Comparison of ENCODE assay signal across 16 cellular contexts in the genomic region with DNA sequence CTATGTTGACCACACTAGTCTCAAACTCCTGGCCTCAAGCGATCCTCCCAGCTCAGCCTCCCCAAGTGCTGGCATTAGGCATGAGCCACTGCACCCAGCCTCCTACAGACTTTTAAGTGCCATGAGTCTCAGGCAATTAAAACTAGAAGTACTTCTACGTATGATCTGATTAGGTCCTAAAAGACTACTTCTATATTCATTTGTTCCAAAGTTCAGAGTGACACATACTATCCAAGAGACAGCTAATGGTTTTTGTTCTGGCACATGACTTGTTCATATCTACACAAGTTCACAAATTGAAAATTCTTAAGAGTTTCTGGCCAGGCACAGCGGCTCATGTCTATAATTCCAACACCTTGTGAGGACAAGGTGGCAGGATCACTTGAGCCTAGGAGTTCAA. TPM values are rescaled to one million over a fixed set of nuclear protein-coding genes. Genes with fewer than 3 reads are reported as not detected.
A peak's percentile ranks its signal among the peaks of the same experiment; 100 is the strongest.
DNase-seq lines count a peak whose midpoint lies in the region; ATAC-seq, FAIRE-seq and TF ChIP-seq lines count a peak whose summit lies in the region.
"Had no signal": no experiment of that assay in that cellular context is flagged by ENCODE, and none has a peak within 500 bp of the region (broad histone marks: within the 10 kb centered on the region; RNA-seq: fewer than 3 reads in every experiment).

No MANE protein-coding gene starts in this region.

- intact Hi-C loops in activated CD4-positive, alpha-beta T cell treated with anti-CD3 and anti-CD28 coated beads, Interleukin-2, amount 10 ng/mL, durations not matched to agents 24 days and 14 days (cut with micrococcal nuclease): no loop called here
- intact Hi-C loops in HepG2 (cut with micrococcal nuclease; ENCODE audit: unreplicated experiment): no loop called here
- intact Hi-C loops in right lobe of liver (cut with DNase I): loop anchor here in 1 of 2 donors (10.0 kb wide), 1 partner anchor 54 kb away; a partner anchor contains a TSS
- intact Hi-C loops in naive thymus-derived CD4-positive, alpha-beta T cell (cut with micrococcal nuclease): no loop called here

- H4K20me1 ChIP-seq in HepG2 (ENCODE audit: insufficient read depth, low read length): no peaks in the 10 kb centered on the region

- TF ChIP-seq POLR2A in HepG2 (IDR thresholded peaks at IDR 0.05; ENCODE audit: insufficient read depth in 1 of 2, low read depth in 2 of 2, low read length in 2 of 2) (no peak), right lobe of liver (IDR thresholded peaks at IDR 0.05) (no peak)

- H3K36me3 ChIP-seq in HepG2 (replicated peaks in 1 of 2; ENCODE audit: control insufficient read depth in 1 of 2, insufficient read depth in 2 of 2, low read length in 2 of 2) (no peaks in the 10 kb centered on the region), right lobe of liver (no peaks in the 10 kb centered on the region), small intestine (ENCODE audit: control insufficient read depth in 2 of 2, insufficient read depth in 2 of 2, low read length in 2 of 2) (no peaks in the 10 kb centered on the region)
- H3K36me3 ChIP-seq in naive thymus-derived CD4-positive, alpha-beta T cell (ENCODE audit: control insufficient read depth in 2 of 3, insufficient read depth in 3 of 3, low read length in 3 of 3): no peaks in the 10 kb centered on the region

- H3K4me3 Mint-ChIP-seq in activated CD4-positive, alpha-beta T cell treated with anti-CD3 and anti-CD28 coated beads, Interleukin-2, amount 10 ng/mL, durations not matched to agents 24 days and 14 days: no peak overlapping the region
- no peak overlapping the region for H3K4me3 Mint-ChIP-seq in naive thymus-derived CD4-positive, alpha-beta T cell
- H3K4me3 Mint-ChIP-seq: CD8-positive, alpha-beta T cell; GM23338; IgD-negative memory B cell had no signal

- no peak overlapping the region for H3K4me3 ChIP-seq in HepG2 (replicated peaks in 1 of 3; ENCODE audit: insufficient read depth in 1 of 3, low read depth in 2 of 3, low read length in 3 of 3)
- H3K4me3 ChIP-seq in right lobe of liver: no peak overlapping the region
- no peak overlapping the region for H3K4me3 ChIP-seq in small intestine (ENCODE audit: low read depth in 1 of 2, low read length in 2 of 2)
- no peak overlapping the region for H3K4me3 ChIP-seq in naive thymus-derived CD4-positive, alpha-beta T cell (ENCODE audit: low read length)
- H3K4me3 ChIP-seq: A549, GM23338 had no signal

- no peak overlapping the region for H3K4me2 ChIP-seq in HepG2 (ENCODE audit: low read depth, low read length)
- H3K4me2 ChIP-seq: A549, GM23338 had no signal

- H3K27ac ChIP-seq in HepG2 (ENCODE audit: extremely low read length, insufficient read depth, low read length): no peak overlapping the region
- H3K27ac ChIP-seq in right lobe of liver: no peak overlapping the region
- H3K27ac ChIP-seq in small intestine (ENCODE audit: low read depth in 1 of 2, low read length in 1 of 2): peak overlapping the region in 1 of 2 donors; percentile 61
- no peak overlapping the region for H3K27ac ChIP-seq in naive thymus-derived CD4-positive, alpha-beta T cell (ENCODE audit: low read depth, low read length)

- H3K27me3 ChIP-seq in HepG2 (ENCODE audit: control insufficient read depth in 1 of 2, insufficient read depth in 2 of 2, low read length in 2 of 2) (no peaks in the 10 kb centered on the region), right lobe of liver (no peaks in the 10 kb centered on the region), small intestine (ENCODE audit: control insufficient read depth in 2 of 2, insufficient read depth in 2 of 2, low read length in 2 of 2) (no peaks in the 10 kb centered on the region)
- no peaks in the 10 kb centered on the region for H3K27me3 ChIP-seq in naive thymus-derived CD4-positive, alpha-beta T cell (ENCODE audit: control insufficient read depth in 2 of 2, insufficient read depth in 2 of 2, low read length in 2 of 2)

- H3K27ac Mint-ChIP-seq in activated CD4-positive, alpha-beta T cell treated with anti-CD3 and anti-CD28 coated beads, Interleukin-2, amount 10 ng/mL, durations not matched to agents 24 days and 14 days: no peak overlapping the region
- H3K27ac Mint-ChIP-seq in naive thymus-derived CD4-positive, alpha-beta T cell: peak overlapping the region in 2 of 9 donors; percentile 20 to 31
- H3K27ac Mint-ChIP-seq: GM23338, IgD-negative memory B cell had no signal

- H3K36me3 Mint-ChIP-seq in activated CD4-positive, alpha-beta T cell treated with anti-CD3 and anti-CD28 coated beads, Interleukin-2, amount 10 ng/mL, durations not matched to agents 24 days and 14 days (ENCODE audit: low read depth): no peaks in the 10 kb centered on the region
- peaks cover 0 to 2% (median 0%) of the 10 kb centered on the region in 5 donors for H3K36me3 Mint-ChIP-seq in naive thymus-derived CD4-positive, alpha-beta T cell
- H3K36me3 Mint-ChIP-seq: CD8-positive, alpha-beta T cell had no signal

- H3K9me3 ChIP-seq in HepG2 (ENCODE audit: low read length) (no peaks in the 10 kb centered on the region), right lobe of liver (no peaks in the 10 kb centered on the region), small intestine (ENCODE audit: control insufficient read depth, low read depth) (no peaks in the 10 kb centered on the region)
- H3K9me3 ChIP-seq in naive thymus-derived CD4-positive, alpha-beta T cell (ENCODE audit: control insufficient read depth in 2 of 3, low read length in 3 of 3): no peaks in the 10 kb centered on the region
- H3K9me3 ChIP-seq: A549 had no signal

- ATAC-seq in HepG2: no peak
- no peak for ATAC-seq in right lobe of liver
- no peak for ATAC-seq in HG03108 (IDR thresholded peaks at IDR 0.05; ENCODE audit: unreplicated experiment)
- no peak for ATAC-seq in naive thymus-derived CD4-positive, alpha-beta T cell
- ATAC-seq: A549; CD8-positive, alpha-beta T cell; GM23338 had no signal

- FAIRE-seq in HepG2 (lab: Jason Lieb, UNC) (no peak), small intestine (lab: Jason Lieb, UNC) (no peak)
- FAIRE-seq: A549 had no signal

- no peak overlapping the region for H2AFZ ChIP-seq in HepG2 (ENCODE audit: low read length)
- H2AFZ ChIP-seq: GM23338 had no signal

- H3K27me3 Mint-ChIP-seq in activated CD4-positive, alpha-beta T cell treated with anti-CD3 and anti-CD28 coated beads, Interleukin-2, amount 10 ng/mL, durations not matched to agents 24 days and 14 days: no peaks in the 10 kb centered on the region
- no peaks in the 10 kb centered on the region for H3K27me3 Mint-ChIP-seq in naive thymus-derived CD4-positive, alpha-beta T cell
- H3K27me3 Mint-ChIP-seq: IgD-negative memory B cell had no signal

- POLR2A ChIA-PET in HepG2 (lab: Yijun Ruan, JAX): no interaction called here
- POLR2A ChIA-PET in naive thymus-derived CD4-positive, alpha-beta T cell (lab: Charles Lee): interaction anchor here (0.9 kb wide), 1 partner anchor 51 kb away, joined by 4 read pairs; no protein-coding TSS in a partner anchor

- peaks cover 29% of the 10 kb centered on the region for H3K4me1 ChIP-seq in HepG2 (ENCODE audit: insufficient read depth, low read length)
- H3K4me1 ChIP-seq in right lobe of liver: peaks cover 0 to 11% (median 7%) of the 10 kb centered on the region in 4 donors
- peaks cover 0 to 5% of the 10 kb centered on the region in 2 donors for H3K4me1 ChIP-seq in small intestine (ENCODE audit: control insufficient read depth in 2 of 2, insufficient read depth in 1 of 2, low read depth in 1 of 2, low read length in 1 of 2)
- no peaks in the 10 kb centered on the region for H3K4me1 ChIP-seq in naive thymus-derived CD4-positive, alpha-beta T cell (ENCODE audit: control insufficient read depth in 2 of 2, insufficient read depth in 2 of 2, low read length in 2 of 2)

- no peaks in the 10 kb centered on the region for H3K9me3 Mint-ChIP-seq in activated CD4-positive, alpha-beta T cell treated with anti-CD3 and anti-CD28 coated beads, Interleukin-2, amount 10 ng/mL, durations not matched to agents 24 days and 14 days
- H3K9me3 Mint-ChIP-seq in naive thymus-derived CD4-positive, alpha-beta T cell: no peaks in the 10 kb centered on the region
- H3K9me3 Mint-ChIP-seq: CD8-positive, alpha-beta T cell; GM23338; IgD-negative memory B cell had no signal

- peak; percentile 16 to 17 for DNase-seq in activated CD4-positive, alpha-beta T cell treated with anti-CD3 and anti-CD28 coated beads, Interleukin-2, amount 50 U/mL, for 48 hours
- DNase-seq in activated CD4-positive, alpha-beta T cell treated with anti-CD3 and anti-CD28 coated beads, Interleukin-2, amount 10 ng/mL, durations not matched to agents 24 days and 14 days: no peak
- DNase-seq in HepG2 (ENCODE audit: low spot score) (no peak), right lobe of liver (no peak), RKO (ENCODE audit: low spot score) (peak; percentile 39), small intestine (peak; percentile 91)
- no peak for DNase-seq in naive thymus-derived CD4-positive, alpha-beta T cell
- DNase-seq: CD8-positive, alpha-beta T cell; NCI-H1436; NCI-H2029 treated with DMSO at 0.1 percent for 48 hours; NCI-H510A; NCI-H82 had no signal

- in situ Hi-C loops in HepG2 (cut with HindIII; ENCODE audit: extremely low pct_ligation_motif_present, low pct_unique_long_range_greater_than_20kb): no loop called here

- no peak for TF ChIP-seq RAD21 in HepG2 (CRISPR knock-in tag; IDR thresholded peaks at IDR 0.05)

- CTCF ChIA-PET in HepG2 (lab: Yijun Ruan, JAX; ENCODE audit: low intra/inter-chr PET ratio, low total read pairs): no interaction called here
- CTCF ChIA-PET in naive thymus-derived CD4-positive, alpha-beta T cell (lab: Charles Lee): interaction anchor here (1.3 to 5.5 kb wide), 2 partner anchors 11 to 76 kb away, joined by 3 to 83 read pairs; no protein-coding TSS in a partner anchor

- peaks cover 22% of the 10 kb centered on the region for H3K4me1 Mint-ChIP-seq in activated CD4-positive, alpha-beta T cell treated with anti-CD3 and anti-CD28 coated beads, Interleukin-2, amount 10 ng/mL, durations not matched to agents 24 days and 14 days
- H3K4me1 Mint-ChIP-seq in naive thymus-derived CD4-positive, alpha-beta T cell: peaks cover 0 to 23% (median 17%) of the 10 kb centered on the region in 7 donors
- H3K4me1 Mint-ChIP-seq: GM23338 had no signal

- WGBS in HepG2 (ENCODE audit: low lambda C conversion rate): 85% methylated on average over 3 of the region's 3 CpGs
- 78% methylated on average over 2 of the region's 3 CpGs for WGBS in right lobe of liver (ENCODE audit: insufficient coverage, low coverage, low lambda C conversion rate, missing lambda C conversion rate)
- 44 to 79% (median 49%) methylated on average over 3 of the region's 3 CpGs for WGBS in small intestine, 3 donors

- peaks cover 5% of the 10 kb centered on the region for H3K79me2 ChIP-seq in HepG2 (ENCODE audit: insufficient read depth, low read length)

- no peak overlapping the region for H3K9ac ChIP-seq in HepG2 (ENCODE audit: insufficient read depth, low read depth, low read length)

- no peak for TF ChIP-seq CTCF in HepG2 (CRISPR knock-in tag; IDR thresholded peaks at IDR 0.05)
- TF ChIP-seq CTCF in right lobe of liver (IDR thresholded peaks at IDR 0.05): no peak

- no TSS peak for BruUV-seq in HepG2 (replicated peaks; lab: Mats Ljungman, UMichigan)

- no peak for TF ChIP-seq EP300 in HepG2 (IDR thresholded peaks at IDR 0.05; ENCODE audit: low read depth in 2 of 2, low read length in 2 of 2)
- no peak for TF ChIP-seq EP300 in HepG2 (CRISPR knock-in tag; IDR thresholded peaks at IDR 0.05; ENCODE audit: borderline replicate concordance)

RNA-seq across cellular contexts. Expression of a gene that starts 11.7 kb away (rescaled TPM):
- 26.4 and 30.7 TPM in 2 replicates for total RNA-seq in activated CD4-positive, alpha-beta T cell treated with anti-CD3 and anti-CD28 coated beads, Interleukin-2, amount 10 ng/mL, durations not matched to agents 24 days and 14 days
- total RNA-seq in HepG2 (2016; rRNA removed; fragmentation: Illumina TruSeq; extraction: Trizol) (10.0 and 15.6 TPM in 2 replicates), right lobe of liver (1 to 10 TPM; 2.3 to 5.5 (median 3.4) TPM)
- 2.8 and 5.8 TPM in 2 replicates for total RNA-seq in HepG2 (2016; cell fraction: cytosol; rRNA removed; fragmentation: Illumina TruSeq; extraction: Trizol; ENCODE audit: low read depth)
- 9.8 and 13.9 TPM in 2 replicates for total RNA-seq in HepG2 (2016; cell fraction: insoluble cytoplasmic fraction; rRNA removed; fragmentation: Illumina TruSeq; extraction: Trizol)
- 3.2 and 4.3 TPM in 2 replicates for total RNA-seq in HepG2 (2016; cell fraction: membrane; rRNA removed; fragmentation: Illumina TruSeq; extraction: Trizol)
- total RNA-seq in HepG2 (2016; cell fraction: nucleus; rRNA removed; fragmentation: Illumina TruSeq; extraction: Trizol): 7.9 and 8.8 TPM in 2 replicates
- polyA plus RNA-seq in HepG2 (2011; rRNA removed) (4.3 and 7.6 TPM in 2 replicates), small intestine (1 to 10 TPM; 2.2 to 5.0 (median 2.5) TPM)
- polyA plus RNA-seq in HepG2 (2011; cell fraction: cytosol; rRNA removed): 4.0 and 4.3 TPM in 2 replicates
- polyA plus RNA-seq in HepG2 (2011; cell fraction: nucleus; rRNA removed): 5.0 and 5.6 TPM in 2 replicates
- polyA plus RNA-seq in HepG2 (2012): 3.6 and 5.3 TPM in 2 replicates
- polyA plus RNA-seq in HepG2 (2016; cell fraction: cytosol; fragmentation: Illumina TruSeq; extraction: Trizol; ENCODE audit: low read depth): 0.28 and 0.32 TPM in 2 replicates
- polyA plus RNA-seq in HepG2 (2016; cell fraction: insoluble cytoplasmic fraction; fragmentation: Illumina TruSeq; extraction: Trizol; ENCODE audit: low read depth): 9.9 and 10.1 TPM in 2 replicates
- polyA plus RNA-seq in HepG2 (2016; cell fraction: membrane; fragmentation: Illumina TruSeq; extraction: Trizol; ENCODE audit: low read depth): 0.65 and 0.99 TPM in 2 replicates
- polyA plus RNA-seq in HepG2 (2016; cell fraction: nucleus; fragmentation: Illumina TruSeq; extraction: Trizol; ENCODE audit: insufficient read depth, low read depth): 9.3 and 11.2 TPM in 2 replicates
- 4.6 and 10.2 TPM in 2 replicates for polyA minus RNA-seq in HepG2 (2011; rRNA and poly(A)+ RNA removed; ENCODE audit: low replicate concordance)
- 4.4 and 6.0 TPM in 2 replicates for polyA minus RNA-seq in HepG2 (2011; cell fraction: cytosol; rRNA and poly(A)+ RNA removed)
- polyA minus RNA-seq in HepG2 (2011; cell fraction: nucleus; rRNA and poly(A)+ RNA removed): 6.2 and 6.3 TPM in 2 replicates
- total RNA-seq in naive thymus-derived CD4-positive, alpha-beta T cell: 10 to 100 TPM; 12.8 to 40.1 (median 16.1) TPM
- polyA plus RNA-seq in naive thymus-derived CD4-positive, alpha-beta T cell: 1 to 10 TPM; 5.7 to 6.5 TPM

RNA-seq across cellular contexts. Expression of a gene that starts 38.3 kb away (rescaled TPM):
- total RNA-seq in activated CD4-positive, alpha-beta T cell treated with anti-CD3 and anti-CD28 coated beads, Interleukin-2, amount 10 ng/mL, durations not matched to agents 24 days and 14 days: 2.0 and 2.5 TPM in 2 replicates
- total RNA-seq in HepG2 (2016; rRNA removed; fragmentation: Illumina TruSeq; extraction: Trizol): 1.3 and 2.3 TPM in 2 replicates
- 0.53 and 0.71 TPM in 2 replicates for total RNA-seq in HepG2 (2016; cell fraction: cytosol; rRNA removed; fragmentation: Illumina TruSeq; extraction: Trizol; ENCODE audit: low read depth)
- 1.4 and 2.4 TPM in 2 replicates for total RNA-seq in HepG2 (2016; cell fraction: insoluble cytoplasmic fraction; rRNA removed; fragmentation: Illumina TruSeq; extraction: Trizol)
- 1.2 and 1.3 TPM in 2 replicates for total RNA-seq in HepG2 (2016; cell fraction: membrane; rRNA removed; fragmentation: Illumina TruSeq; extraction: Trizol)
- 2.1 and 2.5 TPM in 2 replicates for total RNA-seq in HepG2 (2016; cell fraction: nucleus; rRNA removed; fragmentation: Illumina TruSeq; extraction: Trizol)
- polyA plus RNA-seq in HepG2 (2011; rRNA removed): 1.7 TPM in 2 replicates
- 1.2 and 1.6 TPM in 2 replicates for polyA plus RNA-seq in HepG2 (2011; cell fraction: cytosol; rRNA removed)
- polyA plus RNA-seq in HepG2 (2011; cell fraction: nucleus; rRNA removed): 1.4 and 1.8 TPM in 2 replicates
- 1.6 TPM in 2 replicates for polyA plus RNA-seq in HepG2 (2012)
- 0.20 and 0.28 TPM in 2 replicates for polyA plus RNA-seq in HepG2 (2016; cell fraction: cytosol; fragmentation: Illumina TruSeq; extraction: Trizol; ENCODE audit: low read depth)
- 1.5 and 2.1 TPM in 2 replicates for polyA plus RNA-seq in HepG2 (2016; cell fraction: insoluble cytoplasmic fraction; fragmentation: Illumina TruSeq; extraction: Trizol; ENCODE audit: low read depth)
- 0.54 and 0.77 TPM in 2 replicates for polyA plus RNA-seq in HepG2 (2016; cell fraction: membrane; fragmentation: Illumina TruSeq; extraction: Trizol; ENCODE audit: low read depth)
- 0.97 and 2.2 TPM in 2 replicates for polyA plus RNA-seq in HepG2 (2016; cell fraction: nucleus; fragmentation: Illumina TruSeq; extraction: Trizol; ENCODE audit: insufficient read depth, low read depth)
- polyA minus RNA-seq in HepG2 (2011; rRNA and poly(A)+ RNA removed; ENCODE audit: low replicate concordance): 1.8 and 4.0 TPM in 2 replicates
- 2.5 and 2.7 TPM in 2 replicates for polyA minus RNA-seq in HepG2 (2011; cell fraction: cytosol; rRNA and poly(A)+ RNA removed)
- 4.5 and 7.1 TPM in 2 replicates for polyA minus RNA-seq in HepG2 (2011; cell fraction: nucleus; rRNA and poly(A)+ RNA removed)
- total RNA-seq in right lobe of liver: 1 to 10 TPM; 3.5 to 8.5 (median 7.4) TPM
- 1 to 10 TPM; 3.8 to 6.1 (median 5.6) TPM for polyA plus RNA-seq in small intestine
- 10 to 100 TPM in 4 of 5 experiments, 1 to 10 TPM in 1; 5.3 to 41.0 (median 21.8) TPM for total RNA-seq in naive thymus-derived CD4-positive, alpha-beta T cell
- 10 to 100 TPM in 1 of 2 donors, 1 to 10 TPM in 1; 4.4 to 12.1 TPM for polyA plus RNA-seq in naive thymus-derived CD4-positive, alpha-beta T cell

RNA-seq across cellular contexts. Expression of a gene that starts 53.7 kb away (rescaled TPM):
- 8.7 and 9.8 TPM in 2 replicates for total RNA-seq in activated CD4-positive, alpha-beta T cell treated with anti-CD3 and anti-CD28 coated beads, Interleukin-2, amount 10 ng/mL, durations not matched to agents 24 days and 14 days
- total RNA-seq in HepG2 (2016; rRNA removed; fragmentation: Illumina TruSeq; extraction: Trizol) (10.1 and 14.1 TPM in 2 replicates), right lobe of liver (10 to 100 TPM in 2 of 6 experiments, 1 to 10 TPM in 4; 8.3 to 11.4 (median 9.7) TPM)
- total RNA-seq in HepG2 (2016; cell fraction: cytosol; rRNA removed; fragmentation: Illumina TruSeq; extraction: Trizol; ENCODE audit: low read depth): 2.9 and 3.3 TPM in 2 replicates
- 9.8 and 14.0 TPM in 2 replicates for total RNA-seq in HepG2 (2016; cell fraction: insoluble cytoplasmic fraction; rRNA removed; fragmentation: Illumina TruSeq; extraction: Trizol)
- 10.0 and 10.9 TPM in 2 replicates for total RNA-seq in HepG2 (2016; cell fraction: membrane; rRNA removed; fragmentation: Illumina TruSeq; extraction: Trizol)
- total RNA-seq in HepG2 (2016; cell fraction: nucleus; rRNA removed; fragmentation: Illumina TruSeq; extraction: Trizol): 8.0 and 9.6 TPM in 2 replicates
- polyA plus RNA-seq in HepG2 (2011; rRNA removed) (6.3 and 7.2 TPM in 2 replicates), small intestine (10 to 100 TPM; 23.2 to 38.2 (median 32.5) TPM)
- 6.8 and 7.1 TPM in 2 replicates for polyA plus RNA-seq in HepG2 (2011; cell fraction: cytosol; rRNA removed)
- polyA plus RNA-seq in HepG2 (2011; cell fraction: nucleus; rRNA removed): 4.3 and 4.5 TPM in 2 replicates
- polyA plus RNA-seq in HepG2 (2012): 7.3 TPM in 2 replicates
- polyA plus RNA-seq in HepG2 (2016; cell fraction: cytosol; fragmentation: Illumina TruSeq; extraction: Trizol; ENCODE audit: low read depth): 2.3 and 2.6 TPM in 2 replicates
- 10.6 and 11.0 TPM in 2 replicates for polyA plus RNA-seq in HepG2 (2016; cell fraction: insoluble cytoplasmic fraction; fragmentation: Illumina TruSeq; extraction: Trizol; ENCODE audit: low read depth)
- polyA plus RNA-seq in HepG2 (2016; cell fraction: membrane; fragmentation: Illumina TruSeq; extraction: Trizol; ENCODE audit: low read depth): 5.8 TPM in 2 replicates
- polyA plus RNA-seq in HepG2 (2016; cell fraction: nucleus; fragmentation: Illumina TruSeq; extraction: Trizol; ENCODE audit: insufficient read depth, low read depth): 6.0 and 9.1 TPM in 2 replicates
- polyA minus RNA-seq in HepG2 (2011; rRNA and poly(A)+ RNA removed; ENCODE audit: low replicate concordance): 7.4 and 20.0 TPM in 2 replicates
- 5.0 and 6.0 TPM in 2 replicates for polyA minus RNA-seq in HepG2 (2011; cell fraction: cytosol; rRNA and poly(A)+ RNA removed)
- 6.0 and 11.5 TPM in 2 replicates for polyA minus RNA-seq in HepG2 (2011; cell fraction: nucleus; rRNA and poly(A)+ RNA removed)
- total RNA-seq in naive thymus-derived CD4-positive, alpha-beta T cell: 10 to 100 TPM in 4 of 5 experiments, 1 to 10 TPM in 1; 9.3 to 39.7 (median 29.8) TPM
- polyA plus RNA-seq in naive thymus-derived CD4-positive, alpha-beta T cell: 10 to 100 TPM in 1 of 2 donors, 1 to 10 TPM in 1; 9.3 to 16.9 TPM

Comparison
In these comparisons a context has a peak if more than half of its experiments do, and no peak if none do; other contexts are left out.
1. DNase-seq: peak in activated CD4-positive, alpha-beta T cell treated with anti-CD3 and anti-CD28 coated beads, Interleukin-2, amount 50 U/mL, for 48 hours (2 of 2), RKO (single experiment) and small intestine (single experiment); none in activated CD4-positive, alpha-beta T cell treated with anti-CD3 and anti-CD28 coated beads, Interleukin-2, amount 10 ng/mL, durations not matched to agents 24 days and 14 days (single experiment), HepG2 (single experiment), right lobe of liver (0 of 3) and naive thymus-derived CD4-positive, alpha-beta T cell (0 of 9).